ENCODE assay signal across 1 cellular context in the genomic region with DNA sequence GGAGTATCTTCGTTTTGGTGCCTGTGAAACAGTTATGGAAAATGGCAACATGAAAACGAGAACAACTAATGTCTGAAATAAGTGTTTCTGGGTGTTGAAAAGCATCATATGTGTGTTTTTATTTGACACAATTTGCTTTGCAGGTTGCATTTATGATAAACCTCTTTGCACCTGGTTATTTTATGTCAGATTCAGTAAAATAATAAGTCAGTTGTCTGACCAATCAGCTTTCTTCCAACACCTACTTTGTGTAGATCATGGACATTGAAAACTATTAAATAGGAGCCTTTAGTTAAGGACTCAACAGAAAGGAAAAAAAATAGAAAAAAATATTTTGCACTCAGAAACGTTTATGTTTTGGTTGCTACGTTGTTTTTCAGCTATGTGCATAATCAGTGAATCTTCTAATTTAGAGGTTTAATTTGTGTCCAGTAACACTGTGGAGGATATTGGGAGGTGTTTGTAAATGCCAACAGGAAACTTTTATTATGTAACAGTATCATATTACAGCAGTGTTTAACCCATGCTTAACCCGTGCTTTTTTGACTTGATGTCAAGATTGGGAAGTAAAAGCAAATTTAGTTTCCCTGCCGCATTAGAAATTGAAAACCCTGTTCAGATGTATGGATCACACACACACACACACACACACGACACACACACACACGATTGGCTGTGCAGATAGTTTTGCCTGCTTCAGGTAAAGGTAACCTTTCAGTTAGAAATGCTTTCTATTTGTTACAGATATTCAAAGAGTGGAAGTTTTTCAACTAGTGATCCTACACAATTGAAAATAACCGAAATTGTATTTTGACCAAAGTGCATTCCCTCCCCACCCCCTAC.
TF ChIP-seq lines count a peak whose summit lies in the region.

No MANE protein-coding gene starts in this region.

TF ChIP-seq in HepG2, 621 proteins besides CTCF, POLR2A, EP300 and RAD21 (continued from another document and continues in another):
- TF ChIP-seq ZNF414 (CRISPR knock-in tag; IDR thresholded peaks at IDR 0.05): no peak
- no peak for TF ChIP-seq MYNN (CRISPR knock-in tag; IDR thresholded peaks at IDR 0.05; ENCODE audit: low read depth)
- no peak for TF ChIP-seq KDM5B (CRISPR knock-in tag; IDR thresholded peaks at IDR 0.05; ENCODE audit: borderline replicate concordance)
- TF ChIP-seq RNF219 (CRISPR knock-in tag; IDR thresholded peaks at IDR 0.05): no peak
- TF ChIP-seq ZNF512B (CRISPR knock-in tag; IDR thresholded peaks at IDR 0.05; ENCODE audit: borderline replicate concordance): no peak
- no peak for TF ChIP-seq ATF7 (IDR thresholded peaks at IDR 0.05)
- no peak for TF ChIP-seq ATF7 (CRISPR knock-in tag; IDR thresholded peaks at IDR 0.05)
- no peak for TF ChIP-seq CCAR2 (optimal IDR thresholded peaks at IDR 0.05; ENCODE audit: low read depth, low read length)
- no peak for TF ChIP-seq ZNF335 (CRISPR knock-in tag; IDR thresholded peaks at IDR 0.05)
- TF ChIP-seq ZNF446 (CRISPR knock-in tag; IDR thresholded peaks at IDR 0.05): no peak
- TF ChIP-seq ETV5 (CRISPR knock-in tag; IDR thresholded peaks at IDR 0.05; ENCODE audit: borderline replicate concordance): no peak
- no peak for TF ChIP-seq JDP2 (CRISPR knock-in tag; IDR thresholded peaks at IDR 0.05; ENCODE audit: borderline replicate concordance)
- no peak for TF ChIP-seq ZNF577 (CRISPR knock-in tag; IDR thresholded peaks at IDR 0.05; ENCODE audit: borderline replicate concordance, low read depth)
- TF ChIP-seq, protein P1, sequence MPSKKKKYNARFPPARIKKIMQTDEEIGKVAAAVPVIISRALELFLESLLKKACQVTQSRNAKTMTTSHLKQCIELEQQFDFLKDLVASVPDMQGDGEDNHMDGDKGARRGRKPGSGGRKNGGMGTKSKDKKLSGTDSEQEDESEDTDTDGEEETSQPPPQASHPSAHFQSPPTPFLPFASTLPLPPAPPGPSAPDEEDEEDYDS (CRISPR knock-in tag; IDR thresholded peaks at IDR 0.05): no peak
- no peak for TF ChIP-seq PRPF4 (IDR thresholded peaks at IDR 0.05; ENCODE audit: low read depth, low read length, poor library complexity, severe bottlenecking)
- no peak for TF ChIP-seq KAT8 (CRISPR knock-in tag; IDR thresholded peaks at IDR 0.05)
- no peak for TF ChIP-seq ZNF367 (CRISPR knock-in tag; IDR thresholded peaks at IDR 0.05; ENCODE audit: borderline replicate concordance)
- TF ChIP-seq, protein P2, sequence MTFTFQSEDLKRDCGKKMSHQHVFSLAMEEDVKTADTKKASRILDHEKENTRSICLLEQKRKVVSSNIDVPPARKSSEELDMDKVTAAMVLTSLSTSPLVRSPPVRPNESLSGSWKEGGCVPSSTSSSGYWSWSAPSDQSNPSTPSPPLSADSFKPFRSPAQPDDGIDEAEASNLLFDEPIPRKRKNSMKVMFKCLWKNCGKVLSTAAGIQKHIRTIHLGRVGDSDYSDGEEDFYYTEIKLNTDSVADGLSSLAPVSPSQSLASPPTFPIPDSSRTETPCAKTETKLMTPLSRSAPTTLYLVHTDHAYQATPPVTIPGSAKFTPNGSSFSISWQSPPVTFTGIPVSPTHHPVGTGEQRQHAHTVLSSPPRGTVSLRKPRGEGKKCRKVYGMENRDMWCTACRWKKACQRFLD (CRISPR knock-in tag; IDR thresholded peaks at IDR 0.05; ENCODE audit: borderline replicate concordance): no peak
- no peak for TF ChIP-seq HNRNPL (IDR thresholded peaks at IDR 0.05; ENCODE audit: low read depth, low read length)
- no peak for TF ChIP-seq THAP9 (CRISPR knock-in tag; IDR thresholded peaks at IDR 0.05; ENCODE audit: borderline replicate concordance)
- TF ChIP-seq DPF2 (CRISPR knock-in tag; IDR thresholded peaks at IDR 0.05; ENCODE audit: borderline replicate concordance, low read depth): peak; percentile 52; the same call in 1 of the 2 replicates
- TF ChIP-seq CCDC6 (CRISPR knock-in tag; IDR thresholded peaks at IDR 0.05): no peak
- no peak for TF ChIP-seq ERF (CRISPR knock-in tag; IDR thresholded peaks at IDR 0.05)
- no peak for TF ChIP-seq NR1H2 (CRISPR knock-in tag; IDR thresholded peaks at IDR 0.05; ENCODE audit: borderline replicate concordance, low read depth)
- no peak for TF ChIP-seq THYN1 (CRISPR knock-in tag; IDR thresholded peaks at IDR 0.05; ENCODE audit: borderline replicate concordance, low read depth)
- TF ChIP-seq DMTF1 (CRISPR knock-in tag; IDR thresholded peaks at IDR 0.05): no peak
- no peak for TF ChIP-seq ZNF251 (CRISPR knock-in tag; IDR thresholded peaks at IDR 0.05)
- TF ChIP-seq RFX3 (CRISPR knock-in tag; IDR thresholded peaks at IDR 0.05): no peak
- no peak for TF ChIP-seq ZNF264 (CRISPR knock-in tag; IDR thresholded peaks at IDR 0.05)
- TF ChIP-seq SMC3 (IDR thresholded peaks at IDR 0.05; ENCODE audit: low read length): no peak
- no peak for TF ChIP-seq RBFOX2 (IDR thresholded peaks at IDR 0.05; ENCODE audit: low read depth, low read length)
- no peak for TF ChIP-seq CBFB (CRISPR knock-in tag; IDR thresholded peaks at IDR 0.05)
- 0 out of 2 replicates have a peak, but pooled peaks have one; percentile 23 for TF ChIP-seq NCOA2 (CRISPR knock-in tag; IDR thresholded peaks at IDR 0.05)
- no peak for TF ChIP-seq PAF1 (CRISPR knock-in tag; IDR thresholded peaks at IDR 0.05)
- TF ChIP-seq ZNF781 (CRISPR knock-in tag; IDR thresholded peaks at IDR 0.05; ENCODE audit: borderline replicate concordance, not compliant biosample characterization): no peak
- TF ChIP-seq FLYWCH1 (CRISPR knock-in tag; IDR thresholded peaks at IDR 0.05): no peak
- TF ChIP-seq LBX2 (CRISPR knock-in tag; IDR thresholded peaks at IDR 0.05; ENCODE audit: borderline replicate concordance): no peak
- TF ChIP-seq, protein P3, sequence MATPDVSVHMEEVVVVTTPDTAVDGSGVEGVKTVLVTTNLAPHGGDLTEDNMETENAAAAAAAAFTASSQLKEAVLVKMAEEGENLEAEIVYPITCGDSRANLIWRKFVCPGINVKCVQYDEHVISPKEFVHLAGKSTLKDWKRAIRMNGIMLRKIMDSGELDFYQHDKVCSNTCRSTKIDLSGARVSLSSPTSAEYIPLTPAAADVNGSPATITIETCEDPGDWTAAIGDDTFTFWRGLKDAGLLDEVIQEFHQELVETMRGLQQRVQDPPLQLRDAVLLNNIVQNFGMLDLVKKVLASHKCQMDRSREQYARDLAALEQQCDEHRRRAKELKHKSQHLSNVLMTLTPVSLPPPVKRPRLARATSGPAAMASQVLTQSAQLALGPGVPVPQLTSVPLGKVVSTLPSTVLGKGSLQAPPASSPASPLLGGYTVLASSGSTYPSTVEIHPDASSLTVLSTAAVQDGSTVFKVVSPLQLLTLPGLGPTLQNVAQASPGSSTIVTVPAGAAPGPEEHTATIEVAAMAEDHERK (CRISPR knock-in tag; IDR thresholded peaks at IDR 0.05; ENCODE audit: low read depth): no peak
- TF ChIP-seq BCL6 (CRISPR knock-in tag; IDR thresholded peaks at IDR 0.05): 0 out of 2 replicates have a peak, but pooled peaks have one; percentile 6
- no peak for TF ChIP-seq SRSF4 (IDR thresholded peaks at IDR 0.05; ENCODE audit: low read depth, low read length, poor library complexity, severe bottlenecking)
- no peak for TF ChIP-seq KDM4B (CRISPR knock-in tag; IDR thresholded peaks at IDR 0.05)
- no peak for TF ChIP-seq ZNF234 (CRISPR knock-in tag; conservative IDR thresholded peaks at IDR 0.05)
- TF ChIP-seq HINFP (CRISPR knock-in tag; IDR thresholded peaks at IDR 0.05; ENCODE audit: low read depth): no peak
- TF ChIP-seq ZNF7 (CRISPR knock-in tag; IDR thresholded peaks at IDR 0.05): no peak
